ENCODE assay signal across 1 cellular context in genomic region chr12:52909796-52910195, GRCh38.
A peak's percentile ranks its signal among the peaks of the same experiment; 100 is the strongest.
TF ChIP-seq lines count a peak whose summit lies in the region.

No MANE protein-coding gene starts in this region.

TF ChIP-seq in HepG2, 621 proteins besides CTCF, POLR2A, EP300 and RAD21:
- TF ChIP-seq ZNF121 (CRISPR knock-in tag; IDR thresholded peaks at IDR 0.05) = peak; percentile 40; the same call in 1 of the 2 replicates
- no peak for TF ChIP-seq ZNF496 (CRISPR knock-in tag; IDR thresholded peaks at IDR 0.05; ENCODE audit: insufficient replicate concordance)
- peak; percentile 48; the same call in 1 of the 2 replicates for TF ChIP-seq ZNF263 (CRISPR knock-in tag; IDR thresholded peaks at IDR 0.05)
- no peak for TF ChIP-seq ZNF274 (CRISPR knock-in tag; IDR thresholded peaks at IDR 0.05)
